ENCODE assay signal across 8 cellular contexts in the genomic region with DNA sequence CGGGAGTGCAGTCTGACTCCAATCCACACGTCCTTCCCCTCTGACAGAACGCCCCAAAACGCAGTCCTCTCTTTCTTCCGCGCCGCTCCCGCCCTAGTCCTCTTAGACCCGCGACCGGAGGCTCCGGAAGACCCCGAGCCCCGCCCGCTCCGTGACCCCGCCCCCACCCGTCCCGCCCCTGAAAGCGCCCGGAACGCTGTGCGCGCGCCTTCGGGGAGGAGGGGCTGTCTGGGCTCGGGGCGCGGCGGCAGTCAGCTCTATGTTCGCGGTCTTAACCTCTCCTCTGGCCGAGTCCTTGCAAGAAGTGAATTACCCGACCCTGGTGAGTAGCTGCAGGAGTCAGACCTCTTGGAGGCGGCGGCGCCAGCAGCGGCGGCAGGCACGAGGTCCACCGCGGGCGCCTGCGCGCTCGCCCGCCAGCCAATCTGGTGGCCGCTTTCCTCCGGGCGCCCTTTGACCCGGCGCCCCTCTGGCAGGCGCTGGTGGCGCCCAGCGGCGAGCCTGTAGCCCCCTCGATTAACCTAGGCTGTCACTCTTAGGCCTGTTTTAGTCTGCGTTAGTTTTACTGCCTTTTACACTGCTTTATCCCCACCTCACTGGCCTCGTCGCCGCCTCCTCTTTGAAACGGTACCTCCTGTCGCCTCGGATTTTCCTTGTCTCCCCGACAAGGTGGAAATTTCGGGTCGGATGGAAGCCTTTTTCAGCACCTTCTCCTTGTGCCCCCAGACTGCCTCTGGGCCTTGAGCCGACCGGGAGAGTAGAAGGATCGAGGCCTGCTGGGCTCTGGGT. TPM values are rescaled to one million over a fixed set of nuclear protein-coding genes. Genes with fewer than 3 reads are reported as not detected.
A peak's percentile ranks its signal among the peaks of the same experiment; 100 is the strongest.
DNase-seq lines count a peak whose midpoint lies in the region; ATAC-seq, FAIRE-seq and TF ChIP-seq lines count a peak whose summit lies in the region.

A gene with protein sequence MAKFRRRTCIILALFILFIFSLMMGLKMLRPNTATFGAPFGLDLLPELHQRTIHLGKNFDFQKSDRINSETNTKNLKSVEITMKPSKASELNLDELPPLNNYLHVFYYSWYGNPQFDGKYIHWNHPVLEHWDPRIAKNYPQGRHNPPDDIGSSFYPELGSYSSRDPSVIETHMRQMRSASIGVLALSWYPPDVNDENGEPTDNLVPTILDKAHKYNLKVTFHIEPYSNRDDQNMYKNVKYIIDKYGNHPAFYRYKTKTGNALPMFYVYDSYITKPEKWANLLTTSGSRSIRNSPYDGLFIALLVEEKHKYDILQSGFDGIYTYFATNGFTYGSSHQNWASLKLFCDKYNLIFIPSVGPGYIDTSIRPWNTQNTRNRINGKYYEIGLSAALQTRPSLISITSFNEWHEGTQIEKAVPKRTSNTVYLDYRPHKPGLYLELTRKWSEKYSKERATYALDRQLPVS (plus strand): TSS at position 219 of the 789 bp plus-strand sequence. CDS start 8,905 bp downstream, outside the sequence.

- peak; percentile 82 for DNase-seq in BE2C
- DNase-seq in GM19239 (ENCODE audit: insufficient read length, low spot score): peak; percentile 30
- DNase-seq in NCI-H510A treated with DMSO at 0.1 percent for 48 hours (lab: John Stamatoyannopoulos, UW): peak; percentile 72
- peak; percentile 70 to 80 for DNase-seq in activated CD4-positive, alpha-beta T cell treated with anti-CD3 and anti-CD28 coated beads for 4 hours
- DNase-seq in left colon: peak; percentile 75 to 81
- peak; percentile 52 to 72 for DNase-seq in stimulated activated CD4-positive, alpha-beta T cell treated with anti-CD3 and anti-CD28 coated beads, Interleukin-1b, Interleukin-23, amount 100 ng/mL, for 4 hours (ENCODE audit: low read depth in 2 of 2)

- peak within 1 kb of the TSS; percentile 95 for H3K27ac ChIP-seq in cingulate gyrus (ENCODE audit: low read depth, low read length)

- no peaks in the 10 kb centered on the region for H3K27me3 ChIP-seq in BE2C

- no peaks in the 10 kb centered on the region for H3K4me1 ChIP-seq in BE2C

- H3K36me3 ChIP-seq in BE2C: no peaks in the 10 kb centered on the region

- no peaks in the 10 kb centered on the region for H3K9me3 ChIP-seq in BE2C

- peak; percentile 75 for ATAC-seq in HG03442 (IDR thresholded peaks at IDR 0.05; ENCODE audit: unreplicated experiment)
- ATAC-seq in left colon: peak; percentile 93

- peak within 1 kb of the TSS; percentile 69 for H3K4me3 ChIP-seq in BE2C (ENCODE audit: low read depth, low read length)

- TF ChIP-seq CTCF in BE2C (IDR thresholded peaks at IDR 0.05; ENCODE audit: low read depth, low read length): no peak

- intact Hi-C loops in left colon (cut with DNase I, micrococcal nuclease): no loop called here

- FAIRE-seq in GM19239 (lab: Jason Lieb, UNC): peak; percentile 48

RNA-seq across cellular contexts. Expression of the gene that starts here (rescaled TPM):
- 4.9 TPM for polyA plus RNA-seq in BE2C (2012; ENCODE audit: insufficient read depth, insufficient read length, low read depth)
- 1 to 10 TPM; 4.3 to 6.3 TPM for total RNA-seq in left colon

Comparison
In these comparisons a context has a peak if more than half of its experiments do, and no peak if none do; other contexts are left out.
1. Peak in every context shown above with its lines: DNase-seq, ATAC-seq, H3K4me3 ChIP-seq and H3K27ac ChIP-seq.
2. DNase-seq: peak in every context shown above with its lines; median percentile 82 in BE2C; 78 in left colon; 75 in activated CD4-positive, alpha-beta T cell treated with anti-CD3 and anti-CD28 coated beads for 4 hours; 72 in NCI-H510A treated with DMSO at 0.1 percent for 48 hours; 62 in stimulated activated CD4-positive, alpha-beta T cell treated with anti-CD3 and anti-CD28 coated beads, Interleukin-1b, Interleukin-23, amount 100 ng/mL, for 4 hours; 30 in GM19239.